ENCODE assay signal across 16 cellular contexts in genomic region chr14:69670093-69670492, GRCh38. TPM values are rescaled to one million over a fixed set of nuclear protein-coding genes. Genes with fewer than 3 reads are reported as not detected.
DNase-seq lines count a peak whose midpoint lies in the region; ATAC-seq and TF ChIP-seq lines count a peak whose summit lies in the region.
"Had no signal": no experiment of that assay in that cellular context is flagged by ENCODE, and none has a peak within 500 bp of the region (broad histone marks: within the 10 kb centered on the region; RNA-seq: fewer than 3 reads in every experiment).

No MANE protein-coding gene starts in this region.

- H3K9me3 Mint-ChIP-seq in CD4-positive, alpha-beta T cell = no peaks in the 10 kb centered on the region
- no peaks in the 10 kb centered on the region for H3K9me3 Mint-ChIP-seq in dendritic cell treated with granulocyte-macrophage colony-stimulating factor and Interleukin-4, amounts not matched to agents 40 ng/mL and 50 ng/mL, for 4 days
- H3K9me3 Mint-ChIP-seq in nephron progenitor cell = no peaks in the 10 kb centered on the region
- H3K9me3 Mint-ChIP-seq: activated naive CD8-positive, alpha-beta T cell treated with anti-CD3 and anti-CD28 coated beads, Interleukin-2, amount 50 U/mL, for 24 hours; HFFc6 had no signal

- POLR2A ChIA-PET in CD4-positive, alpha-beta T cell (lab: Charles Lee) = interaction anchor here (0.7 to 1.4 kb wide), 5 partner anchors 34 to 96 kb away, joined by 3 to 5 read pairs (median 3); partner anchors contain the start of gene SRSF5

- no peak overlapping the region for H3K27ac ChIP-seq in BLaER1 treated with 17β-estradiol and CSF1 and Interleukin-3, amounts not matched to agents 10 nM and 100 nM
- no peak overlapping the region for H3K27ac ChIP-seq in CD4-positive, alpha-beta T cell (ENCODE audit: low read depth, low read length)
- H3K27ac ChIP-seq: HL-60 had no signal

- no peaks in the 10 kb centered on the region for H3K27me3 ChIP-seq in BLaER1 treated with 17β-estradiol and CSF1 and Interleukin-3, amounts not matched to agents 10 nM and 100 nM
- no peaks in the 10 kb centered on the region for H3K27me3 ChIP-seq in CD4-positive, alpha-beta T cell (ENCODE audit: control insufficient read depth, insufficient read depth, low read length)
- H3K27me3 ChIP-seq: gastroesophageal sphincter had no signal

- H3K4me2 ChIP-seq in BLaER1 treated with 17β-estradiol and CSF1 and Interleukin-3, amounts not matched to agents 10 nM and 100 nM = peak overlapping the region in 10 of 11 experiments; percentile 8 to 91 (median 45); a peak in 15 of 22 replicates

- CTCF ChIA-PET in CD4-positive, alpha-beta T cell (lab: Charles Lee) = interaction anchor here (0.7 kb wide), 1 partner anchor 11 kb away, joined by 3 read pairs; no protein-coding TSS in a partner anchor

- peaks cover 96% of the 10 kb centered on the region for H3K4me1 Mint-ChIP-seq in CD4-positive, alpha-beta T cell (ENCODE audit: low read depth)
- H3K4me1 Mint-ChIP-seq in dendritic cell treated with granulocyte-macrophage colony-stimulating factor and Interleukin-4, amounts not matched to agents 40 ng/mL and 50 ng/mL, for 4 days (ENCODE audit: low read depth) = peaks cover 95% of the 10 kb centered on the region
- H3K4me1 Mint-ChIP-seq in nephron progenitor cell = peaks cover 80% of the 10 kb centered on the region

- no peak overlapping the region for H3K4me3 ChIP-seq in BLaER1 treated with 17β-estradiol and CSF1 and Interleukin-3, amounts not matched to agents 10 nM and 100 nM
- H3K4me3 ChIP-seq: gastroesophageal sphincter, mucosa of descending colon had no signal

- intact Hi-C loops in CD4-positive, alpha-beta T cell (cut with DNase I, micrococcal nuclease) = loop anchor here in 1 of 2 experiments (5.0 kb wide), 1 partner anchor 33 kb away; no protein-coding TSS in a partner anchor
- intact Hi-C loops in dendritic cell treated with granulocyte-macrophage colony-stimulating factor and Interleukin-4, amounts not matched to agents 40 ng/mL and 50 ng/mL, for 4 days (cut with micrococcal nuclease) = no loop called here

- no peak for DNase-seq in CD4-positive, alpha-beta T cell
- DNase-seq in nephron progenitor cell = no peak
- no peak for DNase-seq in A172 (ENCODE audit: low spot score)
- DNase-seq: activated naive CD8-positive, alpha-beta T cell treated with anti-CD3 and anti-CD28 coated beads, Interleukin-2, amount 50 U/mL, for 24 hours; HFFc6; mucosa of descending colon; NCI-H69; stimulated activated CD4-positive, alpha-beta T cell treated with anti-CD3 and anti-CD28 coated beads, Interleukin-2, amount 100 ng/mL, for 24 hours; stimulated activated CD8-positive, alpha-beta memory T cell treated with anti-CD3 and anti-CD28 coated beads, Interleukin-4, amount 100 ng/mL, for 48 hours; T1000 had no signal

- H4K20me1 ChIP-seq in BLaER1 treated with 17β-estradiol and CSF1 and Interleukin-3, amounts not matched to agents 10 nM and 100 nM = peaks cover 41 to 100% (median 86%) of the 10 kb centered on the region in 11 experiments; a peak in 21 of 22 replicates

- H3K36me3 Mint-ChIP-seq in CD4-positive, alpha-beta T cell (ENCODE audit: low read depth) = peaks cover 36% of the 10 kb centered on the region
- H3K36me3 Mint-ChIP-seq in dendritic cell treated with granulocyte-macrophage colony-stimulating factor and Interleukin-4, amounts not matched to agents 40 ng/mL and 50 ng/mL, for 4 days (ENCODE audit: low read depth) = peaks cover 58% of the 10 kb centered on the region
- peaks cover 7% of the 10 kb centered on the region for H3K36me3 Mint-ChIP-seq in nephron progenitor cell (ENCODE audit: low read depth)

- peaks cover 5 to 36% (median 21%) of the 10 kb centered on the region in 11 experiments; a peak in 17 of 22 replicates for H3K36me3 ChIP-seq in BLaER1 treated with 17β-estradiol and CSF1 and Interleukin-3, amounts not matched to agents 10 nM and 100 nM
- H3K36me3 ChIP-seq: gastroesophageal sphincter had no signal

- H3K9ac ChIP-seq in BLaER1 treated with 17β-estradiol and CSF1 and Interleukin-3, amounts not matched to agents 10 nM and 100 nM = no peak overlapping the region

- TF ChIP-seq CTCF in CD4-positive, alpha-beta T cell (IDR thresholded peaks at IDR 0.05) = no peak
- TF ChIP-seq CTCF in nephron progenitor cell (IDR thresholded peaks at IDR 0.05) = no peak

- no peak overlapping the region for H3K4me3 Mint-ChIP-seq in CD4-positive, alpha-beta T cell
- no peak overlapping the region for H3K4me3 Mint-ChIP-seq in dendritic cell treated with granulocyte-macrophage colony-stimulating factor and Interleukin-4, amounts not matched to agents 40 ng/mL and 50 ng/mL, for 4 days
- no peak overlapping the region for H3K4me3 Mint-ChIP-seq in nephron progenitor cell
- H3K4me3 Mint-ChIP-seq: activated naive CD8-positive, alpha-beta T cell treated with anti-CD3 and anti-CD28 coated beads, Interleukin-2, amount 50 U/mL, for 24 hours; HFFc6 had no signal

- no peak for ATAC-seq in CD4-positive, alpha-beta T cell (ENCODE audit: poor library complexity)
- ATAC-seq in GM21367 (IDR thresholded peaks at IDR 0.05; ENCODE audit: unreplicated experiment) = no peak
- ATAC-seq in activated CD4-positive, CD25-positive, alpha-beta regulatory T cell treated with anti-CD3 and anti-CD28 coated beads, Interleukin-2, amount 50 U/mL, for 24 hours = no peak
- ATAC-seq: activated naive CD8-positive, alpha-beta T cell treated with anti-CD3 and anti-CD28 coated beads, Interleukin-2, amount 50 U/mL, for 24 hours; gastroesophageal sphincter had no signal

- H3K4me1 ChIP-seq in BLaER1 treated with 17β-estradiol and CSF1 and Interleukin-3, amounts not matched to agents 10 nM and 100 nM = peaks cover 61 to 96% (median 76%) of the 10 kb centered on the region in 10 experiments

- peak overlapping the region; percentile 84 for H3K27ac Mint-ChIP-seq in CD4-positive, alpha-beta T cell
- H3K27ac Mint-ChIP-seq in dendritic cell treated with granulocyte-macrophage colony-stimulating factor and Interleukin-4, amounts not matched to agents 40 ng/mL and 50 ng/mL, for 4 days = peak overlapping the region; percentile 56
- H3K27ac Mint-ChIP-seq in nephron progenitor cell = peak overlapping the region; percentile 9
- H3K27ac Mint-ChIP-seq: HFFc6 had no signal

- H3K27me3 Mint-ChIP-seq in CD4-positive, alpha-beta T cell = no peaks in the 10 kb centered on the region
- no peaks in the 10 kb centered on the region for H3K27me3 Mint-ChIP-seq in dendritic cell treated with granulocyte-macrophage colony-stimulating factor and Interleukin-4, amounts not matched to agents 40 ng/mL and 50 ng/mL, for 4 days
- no peaks in the 10 kb centered on the region for H3K27me3 Mint-ChIP-seq in nephron progenitor cell (ENCODE audit: low read depth, poor library complexity)
- H3K27me3 Mint-ChIP-seq: activated naive CD8-positive, alpha-beta T cell treated with anti-CD3 and anti-CD28 coated beads, Interleukin-2, amount 50 U/mL, for 24 hours had no signal

- peaks cover 0 to 18% (median 4%) of the 10 kb centered on the region in 11 experiments; a peak in 7 of 22 replicates for H3K9me3 ChIP-seq in BLaER1 treated with 17β-estradiol and CSF1 and Interleukin-3, amounts not matched to agents 10 nM and 100 nM (replicated peaks in 1 of 11)
- no peaks in the 10 kb centered on the region for H3K9me3 ChIP-seq in CD4-positive, alpha-beta T cell (ENCODE audit: control insufficient read depth, low read length)
- H3K9me3 ChIP-seq: gastroesophageal sphincter, mucosa of descending colon had no signal

RNA-seq across cellular contexts. Expression of gene SUSD6, which starts 58.7 kb away (rescaled TPM):
- 10 to 100 TPM; 93.7 to 95.1 TPM for total RNA-seq in CD4-positive, alpha-beta T cell
- 2.4 and 3.1 TPM in 2 replicates for total RNA-seq in A172 (2014; rRNA removed; shearing (Covaris generic))

Comparison
In these comparisons a context has a peak if more than half of its experiments do, and no peak if none do; other contexts are left out.
1. H3K27ac Mint-ChIP-seq: peak in every context shown above with its lines; median percentile 84 in CD4-positive, alpha-beta T cell; 56 in dendritic cell treated with granulocyte-macrophage colony-stimulating factor and Interleukin-4, amounts not matched to agents 40 ng/mL and 50 ng/mL, for 4 days; 9 in nephron progenitor cell.
2. RNA of gene SUSD6, which starts 58.7 kb away (total RNA-seq): 93.7 to 95.1 TPM in CD4-positive, alpha-beta T cell; 2.4 to 3.1 TPM in A172; every median in the first group is over 10 times any median in the second.